11 cellular contexts compared by ENCODE assay signal in the genomic region with DNA sequence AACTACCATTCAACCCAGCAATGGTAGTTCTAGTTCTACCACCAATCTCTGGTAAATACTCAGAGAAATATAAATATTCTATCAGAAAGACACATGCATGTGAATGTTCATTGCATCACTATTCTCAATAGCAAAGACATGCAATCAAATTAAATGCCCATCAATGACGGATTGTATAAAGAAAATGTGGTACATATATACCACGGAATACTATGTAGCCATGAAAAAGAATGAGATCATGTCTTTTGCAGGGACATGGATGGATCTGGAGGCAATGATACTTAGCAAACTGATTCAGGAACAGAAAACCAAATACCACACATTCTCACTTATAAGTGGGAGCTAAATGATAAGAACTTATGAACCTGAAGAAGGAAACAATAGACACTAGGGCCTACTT. TPM values are rescaled to one million over a fixed set of nuclear protein-coding genes. Genes with fewer than 3 reads are reported as not detected.
"Had no signal": no experiment of that assay in that cellular context is flagged by ENCODE, and none has a peak within 500 bp of the region (broad histone marks: within the 10 kb centered on the region; RNA-seq: fewer than 3 reads in every experiment).

No MANE protein-coding gene starts in this region.

- DNase-seq: H9, HCEC 1CT, HFFc6, KBM-7 had no signal

- H2AFZ ChIP-seq: GM23338 had no signal

- FAIRE-seq: H1, H54, HepG2 had no signal

- ATAC-seq: GM23338, HepG2 had no signal

- H3K4me2 ChIP-seq: GM23338 had no signal

- H3K27ac ChIP-seq: HL-60 had no signal

- H3K4me3 ChIP-seq: GM23338 had no signal

RNA-seq across cellular contexts. Expression of a gene that starts 37.5 kb away (rescaled TPM):
- total RNA-seq: HepG2, HFFc6, HT1080 had no signal
- polyA plus RNA-seq: H1, HepG2, IgD-negative memory B cell had no signal
